In genomic region chr9:133050142-133050541, GRCh38 we compare ENCODE assay signal across 17 cellular contexts. TPM values are rescaled to one million over a fixed set of nuclear protein-coding genes. Genes with fewer than 3 reads are reported as not detected.
DNase-seq lines count a peak whose midpoint lies in the region; ATAC-seq, FAIRE-seq and TF ChIP-seq lines count a peak whose summit lies in the region.
"Had no signal": no experiment of that assay in that cellular context is flagged by ENCODE, and none has a peak within 500 bp of the region (broad histone marks: within the 10 kb centered on the region; RNA-seq: fewer than 3 reads in every experiment).

No MANE protein-coding gene starts in this region.

- no peaks in the 10 kb centered on the region for H3K27me3 ChIP-seq in SJCRH30
- H3K27me3 ChIP-seq: BE2C, neural progenitor cell had no signal

- peaks cover 45% of the 10 kb centered on the region for H3K36me3 ChIP-seq in SJCRH30
- H3K36me3 ChIP-seq: neural progenitor cell had no signal

- TF ChIP-seq CTCF in HFF-Myc (IDR thresholded peaks at IDR 0.05; ENCODE audit: low read depth, low read length, missing control alignments), result no peak

- DNase-seq in HFF-Myc (ENCODE audit: extremely low read depth, low read depth) (peak; percentile 63), SJCRH30 (peak; percentile 96 to 99), frontal cortex (ENCODE audit: low spot score in 2 of 2) (peak; percentile 56 to 66), sciatic nerve (ENCODE audit: low spot score) (no peak), Kasumi-1 (lab: John Stamatoyannopoulos, UW) (no peak), NCI-H526 (lab: John Stamatoyannopoulos, UW) (no peak)
- no peak for DNase-seq in stimulated activated CD4-positive, alpha-beta T cell treated with anti-CD3 and anti-CD28 coated beads, Interleukin-15, amount 100 ng/mL, for 24 hours
- DNase-seq: activated CD4-positive, alpha-beta memory T cell treated with anti-CD3 and anti-CD28 coated beads, Interleukin-2, amount 10 ng/mL, durations not matched to agents 7 days and 5 days; BE2C; NCI-H1105; SK-N-SH had no signal

- no peaks in the 10 kb centered on the region for H3K9me3 ChIP-seq in SJCRH30 (replicated peaks)
- H3K9me3 ChIP-seq: BE2C, SK-N-SH had no signal

- H3K27ac ChIP-seq in SJCRH30, result peak overlapping the region; percentile 94
- H3K27ac ChIP-seq: neural progenitor cell had no signal

- intact Hi-C loops in sciatic nerve (cut with DNase I), result no loop called here

- FAIRE-seq in frontal cortex (lab: Jason Lieb, UNC), result no peak
- FAIRE-seq: H54 had no signal

- H3K4me1 ChIP-seq in SJCRH30, result peaks cover 50% of the 10 kb centered on the region
- H3K4me1 ChIP-seq: neural progenitor cell had no signal

- peak; percentile 80 for ATAC-seq in sciatic nerve
- ATAC-seq in HG03159 (IDR thresholded peaks at IDR 0.05; ENCODE audit: unreplicated experiment), result no peak
- ATAC-seq: esophagus mucosa; stimulated activated effector memory CD8-positive, alpha-beta T cell treated with anti-CD3 and anti-CD28 coated beads, Interleukin-12 subunit alpha, Interleukin-12 subunit beta, amount 100 ng/mL, for 72 hours had no signal

- H3K4me3 ChIP-seq in HFF-Myc (replicated peaks; ENCODE audit: low read depth, low read length) (no peak overlapping the region), SJCRH30 (no peak overlapping the region)
- H3K4me3 ChIP-seq: neural progenitor cell had no signal

RNA-seq across cellular contexts. Expression of gene CEL, which starts 11.6 kb away (rescaled TPM):
- total RNA-seq in SJCRH30 (2014; rRNA removed; shearing (Covaris generic)), result 0.53 and 0.71 TPM in 2 replicates
- total RNA-seq in frontal cortex (0.41 TPM), sciatic nerve (2.7 TPM)
- total RNA-seq: skeletal muscle tissue had no signal

RNA-seq across cellular contexts. Expression of gene GTF3C5, which starts 19.3 kb away (rescaled TPM):
- 87.6 and 89.5 TPM in 2 replicates for total RNA-seq in SJCRH30 (2014; rRNA removed; shearing (Covaris generic))
- total RNA-seq in frontal cortex, result 31.0 TPM
- total RNA-seq in sciatic nerve, result 45.2 TPM

Comparison
In these comparisons a context has a peak if more than half of its experiments do, and no peak if none do; other contexts are left out.
1. DNase-seq: peak in HFF-Myc (single experiment), SJCRH30 (2 of 2) and frontal cortex (2 of 2); none in sciatic nerve (single experiment), Kasumi-1 (0 of 2), NCI-H526 (0 of 2) and stimulated activated CD4-positive, alpha-beta T cell treated with anti-CD3 and anti-CD28 coated beads, Interleukin-15, amount 100 ng/mL, for 24 hours (single experiment).